ENCODE assay signal across 17 cellular contexts in the genomic region with DNA sequence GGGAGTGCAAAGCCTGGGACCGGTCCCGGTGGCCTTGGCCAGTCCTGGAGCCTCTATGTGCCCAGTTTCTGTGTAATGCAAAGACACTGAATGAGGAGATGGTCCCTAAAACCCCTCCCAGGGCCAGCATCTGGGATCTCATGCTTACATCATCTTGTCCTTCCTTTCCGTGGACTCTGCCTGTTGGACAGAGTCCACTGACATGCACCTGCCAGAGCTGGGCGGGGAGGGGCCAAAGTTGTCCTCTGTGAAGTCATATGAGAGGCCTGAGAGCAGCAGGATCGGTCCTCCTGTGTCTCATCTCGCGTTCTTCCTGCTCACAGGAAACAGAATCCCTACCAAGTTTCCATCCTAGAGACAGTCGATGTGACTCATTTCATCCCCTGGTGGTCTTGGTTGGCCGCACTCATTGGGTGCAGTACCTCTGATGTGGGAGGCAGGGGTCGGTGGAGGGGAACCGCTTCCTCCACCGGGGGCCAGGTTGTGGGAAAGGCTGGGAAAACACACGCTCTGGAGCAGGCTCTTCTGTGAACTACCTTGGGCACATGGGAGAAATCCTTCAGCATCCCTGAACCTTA.
DNase-seq lines count a peak whose midpoint lies in the region; ATAC-seq and TF ChIP-seq lines count a peak whose summit lies in the region.
"Had no signal": no experiment of that assay in that cellular context is flagged by ENCODE, and none has a peak within 500 bp of the region (broad histone marks: within the 10 kb centered on the region; RNA-seq: fewer than 3 reads in every experiment).

No MANE protein-coding gene starts in this region.

- H3K4me2 ChIP-seq in H9 (ENCODE audit: insufficient read depth, insufficient read length, low read length): peak overlapping the region; percentile 17

- no peaks in the 10 kb centered on the region for H4K20me1 ChIP-seq in H9 (ENCODE audit: control insufficient read depth, insufficient read depth, insufficient read length)

- no peak overlapping the region for H4K8ac ChIP-seq in H9 (replicated peaks; ENCODE audit: insufficient read length, low read depth, low read length)

- H3K56ac ChIP-seq in H9 (ENCODE audit: insufficient read length, low read depth, low read length): no peak overlapping the region

- H3K4ac ChIP-seq in H9 (ENCODE audit: low read depth, low read length): no peak overlapping the region

- no CpG with 5 or more reads among the region's 13 CpGs for WGBS in H9 (ENCODE audit: extremely low coverage, insufficient read length, low lambda C conversion rate)

- ATAC-seq in GM19397 (IDR thresholded peaks at IDR 0.05; ENCODE audit: unreplicated experiment) (no peak), HG03439 (IDR thresholded peaks at IDR 0.05; ENCODE audit: unreplicated experiment) (no peak)

- no peak for TF ChIP-seq CTCF in H9 (conservative IDR thresholded peaks at IDR 0.05)
- no peak for TF ChIP-seq CTCF in Peyer's patch (IDR thresholded peaks at IDR 0.05)
- no peak for TF ChIP-seq CTCF in osteocyte (IDR thresholded peaks at IDR 0.05)

- no peaks in the 10 kb centered on the region for H3K4me1 ChIP-seq in H9 (ENCODE audit: insufficient read depth, low read length)
- H3K4me1 ChIP-seq in Peyer's patch: peaks cover 0 to 28% (median 0%) of the 10 kb centered on the region in 4 donors

- no peak overlapping the region for H4K91ac ChIP-seq in H9 (ENCODE audit: insufficient read length, low read depth, low read length)

- H2BK5ac ChIP-seq in H9 (ENCODE audit: insufficient read length, low read length): no peak overlapping the region

- H3K18ac ChIP-seq in H9 (ENCODE audit: insufficient read length, low read depth, low read length): no peak overlapping the region

- H3T11ph ChIP-seq in H9 (ENCODE audit: low read length): no peak overlapping the region

- H3K23me2 ChIP-seq in H9 (ENCODE audit: insufficient read length, low read depth, low read length, poor library complexity, severe bottlenecking): no peaks in the 10 kb centered on the region

- no peak overlapping the region for H2AK5ac ChIP-seq in H9 (ENCODE audit: insufficient read length, low read length)

- no peak overlapping the region for H2BK20ac ChIP-seq in H9 (ENCODE audit: low read depth, low read length, poor library complexity, severe bottlenecking)

- H3K9me3 ChIP-seq in H9 (ENCODE audit: control insufficient read depth, low read depth, low read length) (no peaks in the 10 kb centered on the region), Peyer's patch (no peaks in the 10 kb centered on the region)
- H3K9me3 ChIP-seq: heart right ventricle had no signal

- H3K27ac ChIP-seq in H9 (ENCODE audit: insufficient read length, low read depth, low read length) (no peak overlapping the region), Peyer's patch (peak overlapping the region in 1 of 4 donors; percentile 14)
- H3K27ac ChIP-seq: brain microvascular endothelial cell, heart right ventricle, spleen, tibial artery had no signal

- H3K36me3 Mint-ChIP-seq in H9 (ENCODE audit: insufficient read depth in 1 of 3, low read depth in 3 of 3): peaks cover 0 to 5% (median 0%) of the 10 kb centered on the region in 3 experiments; a peak in 1 of 7 replicates
- H3K36me3 Mint-ChIP-seq in osteocyte (ENCODE audit: unreplicated experiment): no peaks in the 10 kb centered on the region
- H3K36me3 Mint-ChIP-seq: activated naive CD8-positive, alpha-beta T cell; WTC11 had no signal

- peak overlapping the region in 1 of 4 donors; percentile 31 for H3K4me3 ChIP-seq in Peyer's patch

- H2BK15ac ChIP-seq in H9 (ENCODE audit: low read depth, low read length): no peak overlapping the region

- H4K5ac ChIP-seq in H9 (ENCODE audit: insufficient read length, low read depth, low read length): no peak overlapping the region

- H3K9me3 Mint-ChIP-seq in H9 (peaks cover 7% of the 10 kb centered on the region in 2 experiments; a peak in 3 of 5 replicates), osteocyte (ENCODE audit: unreplicated experiment) (peaks cover 7% of the 10 kb centered on the region)
- H3K9me3 Mint-ChIP-seq: dendritic cell treated with granulocyte-macrophage colony-stimulating factor and Interleukin-4, amounts not matched to agents 40 ng/mL and 50 ng/mL, for 4 days had no signal

- H3K27ac Mint-ChIP-seq in H9 (no peak overlapping the region), osteocyte (ENCODE audit: unreplicated experiment) (no peak overlapping the region)
- H3K27ac Mint-ChIP-seq: activated naive CD8-positive, alpha-beta T cell; dendritic cell treated with granulocyte-macrophage colony-stimulating factor and Interleukin-4, amounts not matched to agents 40 ng/mL and 50 ng/mL, for 4 days; WTC11 had no signal

- no peaks in the 10 kb centered on the region for H3K79me1 ChIP-seq in H9 (ENCODE audit: insufficient read depth, low read depth, low read length, poor library complexity, severe bottlenecking)

- H2BK12ac ChIP-seq in H9 (ENCODE audit: insufficient read length, low read depth, low read length): no peak overlapping the region

- H3K4me1 Mint-ChIP-seq in H9 (peaks cover 11 to 14% of the 10 kb centered on the region in 2 experiments), osteocyte (ENCODE audit: unreplicated experiment) (peaks cover 17% of the 10 kb centered on the region)

- H3K4me3 Mint-ChIP-seq in H9: peak overlapping the region in 1 of 2 experiments; percentile 44; a peak in 1 of 5 replicates
- H3K4me3 Mint-ChIP-seq in osteocyte (ENCODE audit: unreplicated experiment): no peak overlapping the region
- H3K4me3 Mint-ChIP-seq: activated naive CD8-positive, alpha-beta T cell; dendritic cell treated with granulocyte-macrophage colony-stimulating factor and Interleukin-4, amounts not matched to agents 40 ng/mL and 50 ng/mL, for 4 days; WTC11 had no signal

- no peaks in the 10 kb centered on the region for H3K79me2 ChIP-seq in H9 (ENCODE audit: insufficient read depth, low read length)

- H3K14ac ChIP-seq in H9 (ENCODE audit: insufficient read depth, low read length): no peak overlapping the region

- no peak for DNase-seq in H9
- DNase-seq in Peyer's patch: peak in 2 of 3 donors; percentile 79 to 80
- peak; percentile 48 for DNase-seq in kidney glomerular epithelial cell (lab: John Stamatoyannopoulos, UW)
- DNase-seq in osteocyte (ENCODE audit: extremely low spot score, unreplicated experiment): peak; percentile 62
- no peak for DNase-seq in NCI-H1092 treated with DMSO at 0.1 percent for 48 hours (lab: John Stamatoyannopoulos, UW)
- DNase-seq in GDM1 (lab: John Stamatoyannopoulos, UW): no peak
- DNase-seq: NCI-H1436 treated with DMSO at 0.1 percent for 48 hours, SHP77 treated with DMSO at 0.1 percent for 48 hours, spleen had no signal

- H3K23ac ChIP-seq in H9 (ENCODE audit: insufficient read length, low read depth, low read length): no peak overlapping the region

- H2BK120ac ChIP-seq in H9 (ENCODE audit: low read depth, low read length, poor library complexity, severe bottlenecking): no peak overlapping the region

- TF ChIP-seq POLR2A in Peyer's patch (IDR thresholded peaks at IDR 0.05): no peak

- no peak overlapping the region for H2AFZ ChIP-seq in H9 (ENCODE audit: low read length)

- H3K27me3 Mint-ChIP-seq in H9 (ENCODE audit: low read depth) (peaks cover 62% of the 10 kb centered on the region), osteocyte (ENCODE audit: unreplicated experiment) (peaks cover 5% of the 10 kb centered on the region)

- no peaks in the 10 kb centered on the region for H3K36me3 ChIP-seq in Peyer's patch
- H3K36me3 ChIP-seq: brain microvascular endothelial cell, heart right ventricle, spleen, tibial artery had no signal

- no peaks in the 10 kb centered on the region; the same call in 1 of the 2 replicates for H3K27me3 ChIP-seq in H9 (ENCODE audit: insufficient read depth, low read length)
- H3K27me3 ChIP-seq in Peyer's patch: no peaks in the 10 kb centered on the region

- no peak overlapping the region for H3K9ac ChIP-seq in H9 (ENCODE audit: extremely low read depth, insufficient read length, low read length)

Comparison
In these comparisons a context has a peak if more than half of its experiments do, and no peak if none do; other contexts are left out.
1. DNase-seq: peak in Peyer's patch (2 of 3), kidney glomerular epithelial cell (single experiment) and osteocyte (single experiment); none in H9 (single experiment), NCI-H1092 treated with DMSO at 0.1 percent for 48 hours (single experiment) and GDM1 (single experiment).